ENCODE assay signal across 8 cellular contexts in the genomic region with DNA sequence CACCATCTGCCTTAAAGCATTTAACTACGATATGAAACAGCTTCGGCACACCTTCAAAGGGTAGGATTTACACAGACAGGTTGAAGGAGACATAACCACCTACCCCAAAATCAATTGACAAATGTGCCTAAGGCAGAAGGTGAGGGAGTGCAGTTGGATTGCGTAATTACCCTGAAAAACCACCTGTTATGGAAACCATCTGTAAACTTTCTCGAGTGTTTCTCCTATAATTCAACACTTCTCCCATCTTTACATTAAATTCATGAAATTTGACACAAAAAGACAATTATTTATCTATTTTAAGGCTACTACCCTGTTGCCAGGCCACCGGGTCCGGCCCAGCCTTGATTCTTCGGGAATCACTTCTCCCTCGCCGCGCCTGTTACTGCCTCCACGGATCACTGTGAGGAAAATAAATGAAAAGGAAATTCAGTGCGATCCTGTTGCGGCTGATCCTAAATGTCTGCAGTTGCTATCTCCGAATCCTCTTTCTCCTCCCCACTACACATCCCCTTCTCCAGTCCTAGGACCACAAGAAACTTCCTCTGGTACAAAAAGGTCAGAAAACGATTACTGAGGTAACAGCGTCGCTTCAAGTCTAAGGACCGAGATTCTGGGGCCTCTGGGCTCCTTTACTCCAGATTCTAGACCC. TPM values are rescaled to one million over a fixed set of nuclear protein-coding genes. Genes with fewer than 3 reads are reported as not detected.
DNase-seq lines count a peak whose midpoint lies in the region; ATAC-seq and TF ChIP-seq lines count a peak whose summit lies in the region.

No MANE protein-coding gene starts in this region.

- H3K79me2 ChIP-seq in mammary epithelial cell (ENCODE audit: insufficient read depth, low read length): peaks cover 35% of the 10 kb centered on the region

- H3K27ac Mint-ChIP-seq in activated CD4-positive, alpha-beta T cell treated with anti-CD3 and anti-CD28 coated beads, Interleukin-2, amount 10 ng/mL, durations not matched to agents 24 days and 14 days: peak overlapping the region; percentile 96

- no peaks in the 10 kb centered on the region for H4K20me1 ChIP-seq in mammary epithelial cell (ENCODE audit: insufficient read depth, low read length)

- no peaks in the 10 kb centered on the region for H3K27me3 ChIP-seq in mammary epithelial cell (ENCODE audit: insufficient read depth, low read length)
- H3K27me3 ChIP-seq in testis: no peaks in the 10 kb centered on the region

- peaks cover 13% of the 10 kb centered on the region for H3K4me1 ChIP-seq in mammary epithelial cell (ENCODE audit: insufficient read depth, low read length)
- peaks cover 4% of the 10 kb centered on the region for H3K4me1 ChIP-seq in testis

- peaks cover 44% of the 10 kb centered on the region for H3K4me1 Mint-ChIP-seq in activated CD4-positive, alpha-beta T cell treated with anti-CD3 and anti-CD28 coated beads, Interleukin-2, amount 10 ng/mL, durations not matched to agents 24 days and 14 days

- TF ChIP-seq POLR2A in NB4 (IDR thresholded peaks at IDR 0.05; ENCODE audit: extremely low read depth, insufficient read length) (no peak), testis (IDR thresholded peaks at IDR 0.05) (no peak)

- H3K4me2 ChIP-seq in mammary epithelial cell (ENCODE audit: insufficient read depth, low read depth, low read length): peak overlapping the region; percentile 85

- peak; percentile 69 for DNase-seq in activated CD4-positive, alpha-beta T cell treated with anti-CD3 and anti-CD28 coated beads, Interleukin-2, amount 10 ng/mL, durations not matched to agents 24 days and 14 days
- no peak for DNase-seq in activated CD4-positive, alpha-beta T cell treated with anti-CD3 and anti-CD28 coated beads, Interleukin-2, amount 50 U/mL, for 4 hours
- DNase-seq in NB4 (ENCODE audit: low read depth): peak; percentile 25
- peak; percentile 37 for DNase-seq in mammary epithelial cell
- no peak for DNase-seq in left lobe of liver (ENCODE audit: low spot score)
- DNase-seq in testis: peak; percentile 29
- DNase-seq in NCI-H128 (lab: John Stamatoyannopoulos, UW; ENCODE audit: unreplicated experiment): no peak
- DNase-seq in activated CD8-positive, alpha-beta memory T cell treated with anti-CD3 and anti-CD28 coated beads, Interleukin-2, amount 50 U/mL, for 4 hours: no peak

- no peaks in the 10 kb centered on the region for H3K9me3 Mint-ChIP-seq in activated CD4-positive, alpha-beta T cell treated with anti-CD3 and anti-CD28 coated beads, Interleukin-2, amount 10 ng/mL, durations not matched to agents 24 days and 14 days

- BruUV-seq in mammary epithelial cell (replicated peaks; lab: Mats Ljungman, UMichigan): TSS peak; percentile 67

- H3K4me3 Mint-ChIP-seq in activated CD4-positive, alpha-beta T cell treated with anti-CD3 and anti-CD28 coated beads, Interleukin-2, amount 10 ng/mL, durations not matched to agents 24 days and 14 days: peak overlapping the region; percentile 90

- peak overlapping the region; percentile 100 for H2AFZ ChIP-seq in mammary epithelial cell (ENCODE audit: low read depth, low read length)

- H3K4me3 ChIP-seq in NB4 (ENCODE audit: low read depth, low read length) (peak overlapping the region; percentile 90), mammary epithelial cell (replicated peaks in 1 of 3; ENCODE audit: insufficient read depth in 1 of 3, low read depth in 2 of 3, low read length in 3 of 3) (peak overlapping the region; percentile 68 to 85 (median 82)), testis (peak overlapping the region; percentile 60 to 66)

- peak overlapping the region; percentile 88 for H3K9ac ChIP-seq in mammary epithelial cell (ENCODE audit: insufficient read depth, low read length)

- dilution Hi-C loops in mammary epithelial cell (cut with HindIII; ENCODE audit: low sequenced_read_pairs): no loop called here

- TF ChIP-seq CTCF in NB4 (IDR thresholded peaks at IDR 0.05; ENCODE audit: low read depth, low read length) (no peak), mammary epithelial cell (conservative IDR thresholded peaks at IDR 0.05 in 1 of 2, IDR thresholded peaks at IDR 0.05 in 1 of 2; ENCODE audit: extremely low read depth in 1 of 2, insufficient read depth in 1 of 2, low read depth in 1 of 2, low read length in 2 of 2) (no peak), testis (IDR thresholded peaks at IDR 0.05) (no peak)

- H3K36me3 Mint-ChIP-seq in activated CD4-positive, alpha-beta T cell treated with anti-CD3 and anti-CD28 coated beads, Interleukin-2, amount 10 ng/mL, durations not matched to agents 24 days and 14 days (ENCODE audit: low read depth): peaks cover 33% of the 10 kb centered on the region

- H3K27me3 Mint-ChIP-seq in activated CD4-positive, alpha-beta T cell treated with anti-CD3 and anti-CD28 coated beads, Interleukin-2, amount 10 ng/mL, durations not matched to agents 24 days and 14 days: no peaks in the 10 kb centered on the region

- peak; percentile 4 for ATAC-seq in left lobe of liver

- 3% methylated on average over 18 of the region's 18 CpGs for whole genome bisulfite sequencing in mammary epithelial cell (ENCODE audit: low coverage, missing lambda C conversion rate)
- 13 to 14% methylated on average over 18 of the region's 18 CpGs for WGBS in testis, 2 donors

- in situ Hi-C loops in mammary epithelial cell (cut with MboI; ENCODE audit: low sequenced_read_pairs in 2 of 2): no loop called here

- CTCF ChIA-PET in mammary epithelial cell (lab: Charles Lee; ENCODE audit: low non-redundant PET): no interaction called here

- peak overlapping the region; percentile 83 for H3K27ac ChIP-seq in mammary epithelial cell (ENCODE audit: insufficient read depth, low read depth, low read length)
- peak overlapping the region; percentile 9 to 60 for H3K27ac ChIP-seq in testis

- intact Hi-C loops in activated CD4-positive, alpha-beta T cell treated with anti-CD3 and anti-CD28 coated beads, Interleukin-2, amount 10 ng/mL, durations not matched to agents 24 days and 14 days (cut with micrococcal nuclease): loop anchor here (2.0 to 10.0 kb wide), 2 partner anchors 421 to 551 kb away; a partner anchor contains a TSS
- intact Hi-C loops in mammary epithelial cell (cut with micrococcal nuclease): no loop called here
- intact Hi-C loops in testis (cut with DNase I; ENCODE audit: low total_unique reads): no loop called here

- H3K36me3 ChIP-seq in mammary epithelial cell (ENCODE audit: insufficient read depth, low read length): peaks cover 11% of the 10 kb centered on the region
- H3K36me3 ChIP-seq in testis (ENCODE audit: low read depth, missing control alignments): no peaks in the 10 kb centered on the region

- no peaks in the 10 kb centered on the region for H3K9me3 ChIP-seq in mammary epithelial cell (replicated peaks; ENCODE audit: insufficient read depth, low read length)
- H3K9me3 ChIP-seq in testis: no peaks in the 10 kb centered on the region

RNA-seq across cellular contexts. Expression of a gene that starts 0.7 kb away (rescaled TPM):
- total RNA-seq in activated CD4-positive, alpha-beta T cell treated with anti-CD3 and anti-CD28 coated beads, Interleukin-2, amount 10 ng/mL, durations not matched to agents 24 days and 14 days: 49.1 and 51.6 TPM in 2 replicates
- total RNA-seq in mammary epithelial cell (10 to 100 TPM; 21.1 to 23.3 TPM), left lobe of liver (3.9 TPM), testis (10 to 100 TPM; 33.6 to 37.0 TPM)
- polyA plus RNA-seq in mammary epithelial cell (8.0 TPM), testis (ENCODE audit: insufficient read depth, low read depth, low replicate concordance) (39.3 TPM)
- 1.7 TPM for polyA minus RNA-seq in mammary epithelial cell

RNA-seq across cellular contexts. Expression of a gene that starts 0.8 kb away (rescaled TPM):
- total RNA-seq in activated CD4-positive, alpha-beta T cell treated with anti-CD3 and anti-CD28 coated beads, Interleukin-2, amount 10 ng/mL, durations not matched to agents 24 days and 14 days: 13.7 and 14.5 TPM in 2 replicates
- total RNA-seq in mammary epithelial cell (1 to 10 TPM; 4.2 to 4.7 TPM), left lobe of liver (2.2 TPM), testis (1 to 10 TPM; 4.8 to 6.9 TPM)
- polyA plus RNA-seq in mammary epithelial cell (4.6 TPM), testis (ENCODE audit: insufficient read depth, low read depth, low replicate concordance) (14.5 TPM)
- not detected for polyA minus RNA-seq in mammary epithelial cell

RNA-seq across cellular contexts. Expression of a gene that starts 60.0 kb away (rescaled TPM):
- 0.95 and 2.7 TPM in 2 replicates for total RNA-seq in activated CD4-positive, alpha-beta T cell treated with anti-CD3 and anti-CD28 coated beads, Interleukin-2, amount 10 ng/mL, durations not matched to agents 24 days and 14 days
- total RNA-seq in mammary epithelial cell (1 to 10 TPM in 1 of 2 donors, under 1 TPM in 1; 0.31 to 1.3 TPM), left lobe of liver (1.5 TPM), testis (10 to 100 TPM; 13.8 to 21.8 TPM)
- polyA plus RNA-seq in mammary epithelial cell (0.29 TPM), testis (ENCODE audit: insufficient read depth, low read depth, low replicate concordance) (11.8 TPM)
- polyA minus RNA-seq in mammary epithelial cell: not detected

Comparison
In these comparisons a context has a peak if more than half of its experiments do, and no peak if none do; other contexts are left out.
1. DNase-seq: peak in activated CD4-positive, alpha-beta T cell treated with anti-CD3 and anti-CD28 coated beads, Interleukin-2, amount 10 ng/mL, durations not matched to agents 24 days and 14 days (single experiment), NB4 (single experiment), mammary epithelial cell (single experiment) and testis (single experiment); none in activated CD4-positive, alpha-beta T cell treated with anti-CD3 and anti-CD28 coated beads, Interleukin-2, amount 50 U/mL, for 4 hours (0 of 2), left lobe of liver (single experiment), NCI-H128 (single experiment) and activated CD8-positive, alpha-beta memory T cell treated with anti-CD3 and anti-CD28 coated beads, Interleukin-2, amount 50 U/mL, for 4 hours (single experiment).
2. Peak in every context shown above with its lines, with median percentiles within 50 percentile points of each other: H3K4me3 ChIP-seq.